In genomic region chr1:207811920-207812720, GRCh38 we compare ENCODE assay signal across 8 cellular contexts.
A peak's percentile ranks its signal among the peaks of the same experiment; 100 is the strongest.
DNase-seq lines count a peak whose midpoint lies in the region; ATAC-seq, FAIRE-seq and TF ChIP-seq lines count a peak whose summit lies in the region.

No MANE protein-coding gene starts in this region.

- H2AFZ ChIP-seq in OCI-LY1 (ENCODE audit: low read length) = no peak overlapping the region

- no peak overlapping the region for H3K27ac ChIP-seq in OCI-LY1 (ENCODE audit: low read depth, low read length, poor library complexity, severe bottlenecking)
- peak overlapping the region; percentile 78 for H3K27ac ChIP-seq in muscle layer of colon (ENCODE audit: low read depth, low read length)
- peak overlapping the region in 1 of 2 donors; percentile 17 for H3K27ac ChIP-seq in small intestine (ENCODE audit: low read depth in 1 of 2, low read length in 1 of 2)

- H3F3A ChIP-seq in OCI-LY1 (ENCODE audit: insufficient read depth, low read length) = no peaks in the 10 kb centered on the region

- peaks cover 95% of the 10 kb centered on the region for H3K36me3 ChIP-seq in OCI-LY1 (ENCODE audit: insufficient read depth, low read length)
- H3K36me3 ChIP-seq in muscle layer of colon (ENCODE audit: insufficient read depth, low read length) = peaks cover 94% of the 10 kb centered on the region
- peaks cover 5 to 42% of the 10 kb centered on the region in 2 donors for H3K36me3 ChIP-seq in small intestine (ENCODE audit: control insufficient read depth in 2 of 2, insufficient read depth in 2 of 2, low read length in 2 of 2)

- H3K79me2 ChIP-seq in OCI-LY1 (ENCODE audit: insufficient read depth, low read length) = peaks cover 29% of the 10 kb centered on the region

- H3K4me1 ChIP-seq in OCI-LY1 (ENCODE audit: insufficient read depth, low read length, severe bottlenecking) (peaks cover 11% of the 10 kb centered on the region), muscle layer of colon (ENCODE audit: insufficient read depth, low read length) (peaks cover 95% of the 10 kb centered on the region), small intestine (ENCODE audit: control insufficient read depth in 2 of 2, insufficient read depth in 1 of 2, low read depth in 1 of 2, low read length in 1 of 2) (peaks cover 2 to 4% of the 10 kb centered on the region in 2 donors)

- H3K27me3 ChIP-seq in OCI-LY1 (ENCODE audit: insufficient read depth, low read length) (no peaks in the 10 kb centered on the region), muscle layer of colon (ENCODE audit: control insufficient read depth in 1 of 2, insufficient read depth in 2 of 2, low read length in 2 of 2) (no peaks in the 10 kb centered on the region), small intestine (ENCODE audit: control insufficient read depth in 2 of 2, insufficient read depth in 2 of 2, low read length in 2 of 2) (no peaks in the 10 kb centered on the region)

- no peaks in the 10 kb centered on the region for H3K9me2 ChIP-seq in OCI-LY1 (ENCODE audit: low read depth, low read length)

- H4K20me1 ChIP-seq in OCI-LY1 (ENCODE audit: insufficient read depth, low read length) = no peaks in the 10 kb centered on the region

- WGBS in small intestine, 3 donors = 80 to 81% (median 81%) methylated on average over 16 of the region's 16 CpGs

- H3K4me3 ChIP-seq in OCI-LY1 (ENCODE audit: low read depth, low read length, poor library complexity, severe bottlenecking) = no peak overlapping the region
- H3K4me3 ChIP-seq in muscle layer of colon (ENCODE audit: low read depth in 1 of 2, low read length in 2 of 2) = peak overlapping the region in 1 of 2 donors; percentile 49
- H3K4me3 ChIP-seq in small intestine (ENCODE audit: low read depth in 1 of 2, low read length in 2 of 2) = no peak overlapping the region

- H3K9me3 ChIP-seq in OCI-LY1 (ENCODE audit: low read length) (no peaks in the 10 kb centered on the region), muscle layer of colon (ENCODE audit: low read length) (no peaks in the 10 kb centered on the region), small intestine (ENCODE audit: control insufficient read depth, low read depth) (no peaks in the 10 kb centered on the region)

- no peak overlapping the region for H3K4me2 ChIP-seq in OCI-LY1 (ENCODE audit: low read length)

- ATAC-seq in HG03039 (IDR thresholded peaks at IDR 0.05; ENCODE audit: unreplicated experiment) = no peak
- ATAC-seq in GM18909 (IDR thresholded peaks at IDR 0.05; ENCODE audit: poor library complexity, unreplicated experiment) = no peak

- TF ChIP-seq CTCF in GM12872 (IDR thresholded peaks at IDR 0.05; ENCODE audit: insufficient read depth, low read depth, low read length) (peak; percentile 58), OCI-LY1 (IDR thresholded peaks at IDR 0.05; ENCODE audit: low read length) (peak; percentile 55)

- DNase-seq in ecto neural progenitor cell (ENCODE audit: low spot score) (peak; percentile 62), small intestine (no peak), NCI-H2081 (lab: John Stamatoyannopoulos, UW) (no peak)

- FAIRE-seq in small intestine (lab: Jason Lieb, UNC) = no peak

- H3K9ac ChIP-seq in OCI-LY1 (ENCODE audit: low read length) (no peak overlapping the region), muscle layer of colon (ENCODE audit: low read length) (peak overlapping the region; percentile 25)
